1 cellular context compared by ENCODE assay signal in the genomic region with DNA sequence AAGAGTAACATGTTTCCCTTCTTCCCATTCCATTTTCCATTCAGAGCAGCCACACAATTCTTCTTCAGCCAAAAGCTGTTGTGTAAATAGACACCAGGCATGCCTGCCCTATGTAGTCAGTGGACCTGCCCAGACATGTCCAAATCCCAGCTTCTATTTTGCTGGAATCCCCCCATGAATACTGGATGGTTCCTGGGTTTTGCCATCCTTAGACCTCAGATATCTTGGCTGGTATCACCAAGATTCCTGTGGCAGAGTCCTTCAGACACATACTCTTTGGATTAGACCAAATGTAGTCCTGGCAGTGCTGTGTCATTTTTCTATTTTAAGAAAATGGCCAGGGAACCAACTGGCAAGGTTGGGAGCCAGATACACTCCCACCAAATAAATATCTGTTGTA.
TF ChIP-seq lines count a peak whose summit lies in the region.

No MANE protein-coding gene starts in this region.

TF ChIP-seq in WTC11, 78 proteins besides CTCF, POLR2A, EP300 and RAD21 (continued from another document):
- TF ChIP-seq, protein P1, sequence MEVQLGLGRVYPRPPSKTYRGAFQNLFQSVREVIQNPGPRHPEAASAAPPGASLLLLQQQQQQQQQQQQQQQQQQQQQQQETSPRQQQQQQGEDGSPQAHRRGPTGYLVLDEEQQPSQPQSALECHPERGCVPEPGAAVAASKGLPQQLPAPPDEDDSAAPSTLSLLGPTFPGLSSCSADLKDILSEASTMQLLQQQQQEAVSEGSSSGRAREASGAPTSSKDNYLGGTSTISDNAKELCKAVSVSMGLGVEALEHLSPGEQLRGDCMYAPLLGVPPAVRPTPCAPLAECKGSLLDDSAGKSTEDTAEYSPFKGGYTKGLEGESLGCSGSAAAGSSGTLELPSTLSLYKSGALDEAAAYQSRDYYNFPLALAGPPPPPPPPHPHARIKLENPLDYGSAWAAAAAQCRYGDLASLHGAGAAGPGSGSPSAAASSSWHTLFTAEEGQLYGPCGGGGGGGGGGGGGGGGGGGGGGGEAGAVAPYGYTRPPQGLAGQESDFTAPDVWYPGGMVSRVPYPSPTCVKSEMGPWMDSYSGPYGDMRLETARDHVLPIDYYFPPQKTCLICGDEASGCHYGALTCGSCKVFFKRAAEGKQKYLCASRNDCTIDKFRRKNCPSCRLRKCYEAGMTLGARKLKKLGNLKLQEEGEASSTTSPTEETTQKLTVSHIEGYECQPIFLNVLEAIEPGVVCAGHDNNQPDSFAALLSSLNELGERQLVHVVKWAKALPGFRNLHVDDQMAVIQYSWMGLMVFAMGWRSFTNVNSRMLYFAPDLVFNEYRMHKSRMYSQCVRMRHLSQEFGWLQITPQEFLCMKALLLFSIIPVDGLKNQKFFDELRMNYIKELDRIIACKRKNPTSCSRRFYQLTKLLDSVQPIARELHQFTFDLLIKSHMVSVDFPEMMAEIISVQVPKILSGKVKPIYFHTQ (CRISPR knock-in tag; IDR thresholded peaks at IDR 0.05) = no peak
- TF ChIP-seq ZNF671 (CRISPR knock-in tag; IDR thresholded peaks at IDR 0.05) = no peak
- TF ChIP-seq, protein P2, sequence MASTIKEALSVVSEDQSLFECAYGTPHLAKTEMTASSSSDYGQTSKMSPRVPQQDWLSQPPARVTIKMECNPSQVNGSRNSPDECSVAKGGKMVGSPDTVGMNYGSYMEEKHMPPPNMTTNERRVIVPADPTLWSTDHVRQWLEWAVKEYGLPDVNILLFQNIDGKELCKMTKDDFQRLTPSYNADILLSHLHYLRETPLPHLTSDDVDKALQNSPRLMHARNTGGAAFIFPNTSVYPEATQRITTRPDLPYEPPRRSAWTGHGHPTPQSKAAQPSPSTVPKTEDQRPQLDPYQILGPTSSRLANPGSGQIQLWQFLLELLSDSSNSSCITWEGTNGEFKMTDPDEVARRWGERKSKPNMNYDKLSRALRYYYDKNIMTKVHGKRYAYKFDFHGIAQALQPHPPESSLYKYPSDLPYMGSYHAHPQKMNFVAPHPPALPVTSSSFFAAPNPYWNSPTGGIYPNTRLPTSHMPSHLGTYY (CRISPR knock-in tag; IDR thresholded peaks at IDR 0.05) = no peak
- TF ChIP-seq, protein P3, sequence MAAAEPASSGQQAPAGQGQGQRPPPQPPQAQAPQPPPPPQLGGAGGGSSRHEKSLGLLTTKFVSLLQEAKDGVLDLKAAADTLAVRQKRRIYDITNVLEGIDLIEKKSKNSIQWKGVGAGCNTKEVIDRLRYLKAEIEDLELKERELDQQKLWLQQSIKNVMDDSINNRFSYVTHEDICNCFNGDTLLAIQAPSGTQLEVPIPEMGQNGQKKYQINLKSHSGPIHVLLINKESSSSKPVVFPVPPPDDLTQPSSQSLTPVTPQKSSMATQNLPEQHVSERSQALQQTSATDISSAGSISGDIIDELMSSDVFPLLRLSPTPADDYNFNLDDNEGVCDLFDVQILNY (CRISPR knock-in tag; IDR thresholded peaks at IDR 0.05) = no peak
- TF ChIP-seq, protein P4, sequence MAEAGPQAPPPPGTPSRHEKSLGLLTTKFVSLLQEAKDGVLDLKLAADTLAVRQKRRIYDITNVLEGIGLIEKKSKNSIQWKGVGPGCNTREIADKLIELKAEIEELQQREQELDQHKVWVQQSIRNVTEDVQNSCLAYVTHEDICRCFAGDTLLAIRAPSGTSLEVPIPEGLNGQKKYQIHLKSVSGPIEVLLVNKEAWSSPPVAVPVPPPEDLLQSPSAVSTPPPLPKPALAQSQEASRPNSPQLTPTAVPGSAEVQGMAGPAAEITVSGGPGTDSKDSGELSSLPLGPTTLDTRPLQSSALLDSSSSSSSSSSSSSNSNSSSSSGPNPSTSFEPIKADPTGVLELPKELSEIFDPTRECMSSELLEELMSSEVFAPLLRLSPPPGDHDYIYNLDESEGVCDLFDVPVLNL (CRISPR knock-in tag; IDR thresholded peaks at IDR 0.05; ENCODE audit: borderline replicate concordance, low read depth) = no peak
- no peak for TF ChIP-seq ZBTB21 (CRISPR knock-in tag; IDR thresholded peaks at IDR 0.05; ENCODE audit: borderline replicate concordance)
- TF ChIP-seq KAT7 (CRISPR knock-in tag; IDR thresholded peaks at IDR 0.05; ENCODE audit: borderline replicate concordance) = no peak
- TF ChIP-seq ZNF219 (CRISPR knock-in tag; IDR thresholded peaks at IDR 0.05; ENCODE audit: borderline replicate concordance) = no peak
- no peak for TF ChIP-seq CREM (CRISPR knock-in tag; IDR thresholded peaks at IDR 0.05)
- TF ChIP-seq PRRX2 (CRISPR knock-in tag; IDR thresholded peaks at IDR 0.05) = no peak
- TF ChIP-seq ZNF263 (CRISPR knock-in tag; IDR thresholded peaks at IDR 0.05; ENCODE audit: low read depth) = no peak
